12 cellular contexts compared by ENCODE assay signal in the genomic region with DNA sequence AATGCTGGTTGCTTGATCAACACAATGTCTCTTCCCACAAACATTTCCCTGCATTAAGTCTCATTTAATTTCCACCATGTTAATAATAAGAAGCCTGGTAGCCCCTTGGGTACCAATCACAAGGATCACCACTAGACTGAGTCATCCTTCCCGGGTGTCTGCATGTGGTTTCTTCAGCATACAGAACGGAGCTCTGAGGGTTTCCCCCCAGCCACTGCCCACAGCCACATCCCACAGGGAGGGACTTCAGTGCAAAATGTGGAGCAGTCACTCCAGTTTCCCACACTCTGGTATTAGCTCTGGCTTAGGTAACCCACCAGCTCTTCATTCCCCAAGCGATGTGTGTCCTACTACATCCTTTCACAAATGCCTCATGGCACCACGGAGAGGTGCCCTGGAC. TPM values are rescaled to one million over a fixed set of nuclear protein-coding genes. Genes with fewer than 3 reads are reported as not detected.
DNase-seq lines count a peak whose midpoint lies in the region; ATAC-seq and TF ChIP-seq lines count a peak whose summit lies in the region.
"Had no signal": no experiment of that assay in that cellular context is flagged by ENCODE, and none has a peak within 500 bp of the region (broad histone marks: within the 10 kb centered on the region; RNA-seq: fewer than 3 reads in every experiment).

No MANE protein-coding gene starts in this region.

- H3K36me3 ChIP-seq in PC-3 (ENCODE audit: low read depth, low read length) (no peaks in the 10 kb centered on the region), ovary (no peaks in the 10 kb centered on the region), heart left ventricle (no peaks in the 10 kb centered on the region)
- H3K36me3 ChIP-seq: gastrocnemius medialis had no signal

- no peak for TF ChIP-seq EP300 in ovary (IDR thresholded peaks at IDR 0.05)

- H3K4me2 ChIP-seq in PC-3 (ENCODE audit: low read length) = no peak overlapping the region

- peaks cover 42% of the 10 kb centered on the region for H3K27me3 Mint-ChIP-seq in central memory CD8-positive, alpha-beta T cell
- peaks cover 61% of the 10 kb centered on the region for H3K27me3 Mint-ChIP-seq in stimulated activated naive CD8-positive, alpha-beta T cell treated with anti-CD3 and anti-CD28 coated beads, Interleukin-15, amount 100 ng/mL, for 72 hours

- no peak overlapping the region for H3K27ac Mint-ChIP-seq in central memory CD8-positive, alpha-beta T cell (ENCODE audit: low read depth)
- no peak overlapping the region for H3K27ac Mint-ChIP-seq in stimulated activated naive CD8-positive, alpha-beta T cell treated with anti-CD3 and anti-CD28 coated beads, Interleukin-15, amount 100 ng/mL, for 72 hours
- H3K27ac Mint-ChIP-seq: CD4-positive, alpha-beta memory T cell had no signal

- no peaks in the 10 kb centered on the region for H3K27me3 ChIP-seq in PC-3 (ENCODE audit: low read length)
- H3K27me3 ChIP-seq in ovary = no peaks in the 10 kb centered on the region
- H3K27me3 ChIP-seq in heart left ventricle = peaks cover 0 to 50% (median 4%) of the 10 kb centered on the region in 9 donors

- H3K4me1 ChIP-seq in PC-3 (ENCODE audit: insufficient read depth, low read length) = peaks cover 40% of the 10 kb centered on the region
- no peaks in the 10 kb centered on the region for H3K4me1 ChIP-seq in ovary (ENCODE audit: insufficient read depth)
- peaks cover 0 to 6% (median 1%) of the 10 kb centered on the region in 12 donors for H3K4me1 ChIP-seq in heart left ventricle

- no peaks in the 10 kb centered on the region for H3K9me2 ChIP-seq in PC-3 (replicated peaks; ENCODE audit: low read length)

- H3K9me3 ChIP-seq in PC-3 (ENCODE audit: low read length) (no peaks in the 10 kb centered on the region), ovary (no peaks in the 10 kb centered on the region), heart left ventricle (no peaks in the 10 kb centered on the region)
- H3K9me3 ChIP-seq: gastrocnemius medialis had no signal

- POLR2A ChIA-PET in PC-3 (lab: Charles Lee; ENCODE audit: unreplicated experiment) = interaction anchor here (0.5 kb wide), 1 partner anchor 646 kb away, joined by 3 read pairs; no protein-coding TSS in a partner anchor

- peaks cover 7% of the 10 kb centered on the region for H3K4me1 Mint-ChIP-seq in central memory CD8-positive, alpha-beta T cell
- peaks cover 23% of the 10 kb centered on the region for H3K4me1 Mint-ChIP-seq in stimulated activated naive CD8-positive, alpha-beta T cell treated with anti-CD3 and anti-CD28 coated beads, Interleukin-15, amount 100 ng/mL, for 72 hours

- H3F3A ChIP-seq in PC-3 (ENCODE audit: low read length, unreplicated experiment) = no peaks in the 10 kb centered on the region

- H3K27ac ChIP-seq in PC-3 (ENCODE audit: low read length) (no peak overlapping the region), ovary (no peak overlapping the region), heart left ventricle (no peak overlapping the region)
- H3K27ac ChIP-seq: gastrocnemius medialis had no signal

- BruUV-seq in PC-3 (replicated peaks; lab: Mats Ljungman, UMichigan) = no TSS peak

- no peak for TF ChIP-seq POLR2A in ovary (IDR thresholded peaks at IDR 0.05)
- TF ChIP-seq POLR2A in heart left ventricle (IDR thresholded peaks at IDR 0.05) = no peak

- TF ChIP-seq CTCF in PC-3 (conservative IDR thresholded peaks at IDR 0.05; ENCODE audit: low read depth, low read length) = no peak
- TF ChIP-seq CTCF in ovary (IDR thresholded peaks at IDR 0.05) = no peak
- TF ChIP-seq CTCF in heart left ventricle (IDR thresholded peaks at IDR 0.05) = no peak

- H3K4me3 ChIP-seq in PC-3 (ENCODE audit: low read length) (no peak overlapping the region), ovary (no peak overlapping the region), heart left ventricle (no peak overlapping the region)
- H3K4me3 ChIP-seq: gastrocnemius medialis had no signal

- H2AFZ ChIP-seq in PC-3 (ENCODE audit: low read length) = no peak overlapping the region

- H3K9me3 Mint-ChIP-seq in central memory CD8-positive, alpha-beta T cell = no peaks in the 10 kb centered on the region
- no peaks in the 10 kb centered on the region for H3K9me3 Mint-ChIP-seq in stimulated activated naive CD8-positive, alpha-beta T cell treated with anti-CD3 and anti-CD28 coated beads, Interleukin-15, amount 100 ng/mL, for 72 hours

- DNase-seq in stimulated activated CD4-positive, alpha-beta T cell treated with anti-CD3 and anti-CD28 coated beads, Interleukin-1b, Interleukin-23, amount 100 ng/mL, for 48 hours = peak; percentile 33
- no peak for DNase-seq in stimulated activated CD4-positive, alpha-beta T cell treated with anti-CD3 and anti-CD28 coated beads, Interleukin-4, amount 100 ng/mL, for 24 hours
- DNase-seq in PC-3 (peak; percentile 53), ovary (no peak), heart left ventricle (no peak)
- DNase-seq in central memory CD8-positive, alpha-beta T cell (ENCODE audit: low spot score in 2 of 2) = no peak
- peak; percentile 47 to 82 for DNase-seq in stimulated activated naive CD8-positive, alpha-beta T cell treated with anti-CD3 and anti-CD28 coated beads, Interleukin-15, amount 100 ng/mL, for 72 hours
- DNase-seq: CD4-positive, alpha-beta memory T cell; gastrocnemius medialis; KBM-7 had no signal

- H3K4me3 Mint-ChIP-seq in central memory CD8-positive, alpha-beta T cell = no peak overlapping the region
- no peak overlapping the region for H3K4me3 Mint-ChIP-seq in stimulated activated naive CD8-positive, alpha-beta T cell treated with anti-CD3 and anti-CD28 coated beads, Interleukin-15, amount 100 ng/mL, for 72 hours
- H3K4me3 Mint-ChIP-seq: CD4-positive, alpha-beta memory T cell had no signal

- 76 to 80% (median 76%) methylated on average over 4 of the region's 4 CpGs for WGBS in ovary, 3 donors
- 80 to 87% (median 85%) methylated on average over 4 of the region's 4 CpGs for WGBS in heart left ventricle, 4 donors

- CTCF ChIA-PET in PC-3 (lab: Charles Lee) = no interaction called here

- intact Hi-C loops in PC-3 (cut with micrococcal nuclease) = loop anchor here (5.0 kb wide), 3 partner anchors 137 to 487 kb away; no protein-coding TSS in a partner anchor
- intact Hi-C loops in ovary (cut with DNase I) = no loop called here
- intact Hi-C loops in heart left ventricle (cut with DNase I) = loop anchor here in 5 of 10 donors (5.0 to 10.0 kb wide), 4 partner anchors 487 to 709 kb away; no protein-coding TSS in a partner anchor

- H3K36me3 Mint-ChIP-seq in central memory CD8-positive, alpha-beta T cell (ENCODE audit: insufficient read depth) = no peaks in the 10 kb centered on the region
- H3K36me3 Mint-ChIP-seq: CD4-positive, alpha-beta memory T cell had no signal

- H4K20me1 ChIP-seq in PC-3 (ENCODE audit: low read length) = no peaks in the 10 kb centered on the region

- ATAC-seq in PC-3 (0 out of 2 replicates have a peak, but pooled peaks have one; percentile 18), heart left ventricle (no peak), HG03439 (IDR thresholded peaks at IDR 0.05; ENCODE audit: unreplicated experiment) (no peak)
- peak; percentile 26 for ATAC-seq in central memory CD8-positive, alpha-beta T cell (replicated peaks; ENCODE audit: extremely low read depth, poor library complexity, severe bottlenecking)
- peak; percentile 97 for ATAC-seq in stimulated activated naive CD8-positive, alpha-beta T cell treated with anti-CD3 and anti-CD28 coated beads, Interleukin-15, amount 100 ng/mL, for 72 hours
- ATAC-seq: gastrocnemius medialis, Right ventricle myocardium inferior had no signal

- no peaks in the 10 kb centered on the region for H3K79me2 ChIP-seq in PC-3 (ENCODE audit: low read length)

- H3K9ac ChIP-seq in PC-3 (ENCODE audit: low read length) = no peak overlapping the region

RNA-seq across cellular contexts. Expression of a gene that starts 42.7 kb away (rescaled TPM):
- 121 and 132 TPM in 2 replicates for total RNA-seq in PC-3 (2014; rRNA removed)
- total RNA-seq in ovary = 10 to 100 TPM; 30.3 to 77.1 (median 47.1) TPM
- 10 to 100 TPM; 47.5 to 68.5 TPM for polyA plus RNA-seq in ovary
- total RNA-seq in heart left ventricle = 10 to 100 TPM; 12.9 to 73.3 (median 34.9) TPM
- polyA plus RNA-seq in heart left ventricle = 10 to 100 TPM; 46.1 to 50.1 TPM

Comparison
In these comparisons a context has a peak if more than half of its experiments do, and no peak if none do; other contexts are left out.
1. DNase-seq: peak in stimulated activated CD4-positive, alpha-beta T cell treated with anti-CD3 and anti-CD28 coated beads, Interleukin-1b, Interleukin-23, amount 100 ng/mL, for 48 hours (single experiment), PC-3 (single experiment) and stimulated activated naive CD8-positive, alpha-beta T cell treated with anti-CD3 and anti-CD28 coated beads, Interleukin-15, amount 100 ng/mL, for 72 hours (2 of 2); none in stimulated activated CD4-positive, alpha-beta T cell treated with anti-CD3 and anti-CD28 coated beads, Interleukin-4, amount 100 ng/mL, for 24 hours (single experiment), central memory CD8-positive, alpha-beta T cell (0 of 2), ovary (0 of 5) and heart left ventricle (0 of 5).
2. ATAC-seq: peak in PC-3 (single experiment), central memory CD8-positive, alpha-beta T cell (single experiment) and stimulated activated naive CD8-positive, alpha-beta T cell treated with anti-CD3 and anti-CD28 coated beads, Interleukin-15, amount 100 ng/mL, for 72 hours (single experiment); none in heart left ventricle (0 of 4) and HG03439 (single experiment).